8 cellular contexts compared by ENCODE assay signal in the genomic region with DNA sequence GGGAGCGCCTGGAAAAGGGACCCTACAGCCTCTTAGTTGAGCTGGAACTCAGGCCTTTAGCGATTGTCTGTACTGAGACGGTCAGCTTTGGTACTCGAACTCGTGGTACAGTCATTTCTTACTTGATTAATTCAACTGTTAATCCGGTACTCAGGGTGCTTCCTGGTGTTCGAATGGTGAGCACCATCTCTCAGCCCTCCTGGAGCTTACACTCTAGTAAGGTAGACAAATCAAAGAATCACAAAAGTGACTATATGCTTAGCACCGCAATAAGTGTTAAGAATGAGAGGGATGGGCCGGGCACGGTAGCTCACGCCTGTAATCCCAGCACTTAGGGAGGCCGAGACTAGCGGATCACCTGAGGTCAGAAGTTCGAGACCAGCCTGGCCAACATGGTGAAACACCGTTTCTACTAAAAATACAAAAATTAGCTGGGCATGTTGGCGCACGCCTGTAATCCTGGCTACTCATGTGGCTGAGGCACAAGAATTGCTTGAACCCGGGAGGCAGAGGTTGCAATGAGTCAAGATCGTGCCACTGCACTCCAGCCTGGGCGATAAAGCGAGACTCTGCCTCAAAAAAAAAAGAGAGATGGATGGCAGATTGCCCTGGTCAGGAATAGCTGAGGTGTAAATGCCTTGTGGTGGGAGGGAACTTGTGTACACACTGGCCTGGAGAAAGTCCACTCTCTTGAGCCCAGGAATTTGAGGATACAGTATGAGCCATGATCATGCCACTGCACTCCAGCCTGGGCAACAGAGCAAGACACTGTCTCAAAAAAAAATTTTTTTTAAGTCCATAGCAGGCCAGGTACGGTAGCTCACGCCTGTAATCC. TPM values are rescaled to one million over a fixed set of nuclear protein-coding genes. Genes with fewer than 3 reads are reported as not detected.
A peak's percentile ranks its signal among the peaks of the same experiment; 100 is the strongest.
DNase-seq lines count a peak whose midpoint lies in the region; ATAC-seq and TF ChIP-seq lines count a peak whose summit lies in the region.

No MANE protein-coding gene starts in this region.

- H3K4me1 Mint-ChIP-seq in activated CD4-positive, alpha-beta T cell treated with anti-CD3 and anti-CD28 coated beads, Interleukin-2, amount 10 ng/mL, durations not matched to agents 24 days and 14 days: peaks cover 37% of the 10 kb centered on the region

- H3K27me3 ChIP-seq in iPS-15b (ENCODE audit: control insufficient read depth, insufficient read depth, low read length): peaks cover 4% of the 10 kb centered on the region
- H3K27me3 ChIP-seq in stomach: no peaks in the 10 kb centered on the region

- peak overlapping the region; percentile 92 for H3K4me3 Mint-ChIP-seq in activated CD4-positive, alpha-beta T cell treated with anti-CD3 and anti-CD28 coated beads, Interleukin-2, amount 10 ng/mL, durations not matched to agents 24 days and 14 days

- intact Hi-C loops in activated CD4-positive, alpha-beta T cell treated with anti-CD3 and anti-CD28 coated beads, Interleukin-2, amount 10 ng/mL, durations not matched to agents 24 days and 14 days (cut with micrococcal nuclease): loop anchor here (5.0 kb wide), 2 partner anchors 356 to 1011 kb away; partner anchors contain the start of genes GRPEL2, HMGXB3 and TIGD6
- intact Hi-C loops in stomach (cut with DNase I; ENCODE audit: low total_unique reads): no loop called here

- peak overlapping the region; percentile 97 for H3K9ac ChIP-seq in iPS-15b (ENCODE audit: low read depth, low read length)

- no peak for TF ChIP-seq CTCF in WI38 (IDR thresholded peaks at IDR 0.05; ENCODE audit: low read depth, low read length)
- TF ChIP-seq CTCF in stomach (IDR thresholded peaks at IDR 0.05): no peak

- H3K9me3 Mint-ChIP-seq in activated CD4-positive, alpha-beta T cell treated with anti-CD3 and anti-CD28 coated beads, Interleukin-2, amount 10 ng/mL, durations not matched to agents 24 days and 14 days: no peaks in the 10 kb centered on the region

- no peak for DNase-seq in activated CD4-positive, alpha-beta T cell treated with anti-CD3 and anti-CD28 coated beads, Interleukin-2, amount 10 ng/mL, durations not matched to agents 24 days and 14 days
- no peak for DNase-seq in activated CD4-positive, alpha-beta T cell treated with anti-CD3 and anti-CD28 coated beads for 4 hours
- DNase-seq in stomach: no peak
- no peak for DNase-seq in cerebellum (ENCODE audit: low spot score)
- DNase-seq in NCI-H345 (lab: John Stamatoyannopoulos, UW): no peak

- no peak for TF ChIP-seq POLR2A in stomach (IDR thresholded peaks at IDR 0.05)

- no peaks in the 10 kb centered on the region for H3K9me3 ChIP-seq in iPS-15b (ENCODE audit: control insufficient read depth, insufficient read depth, low read length)
- no peaks in the 10 kb centered on the region for H3K9me3 ChIP-seq in stomach

- ATAC-seq in GM21737 (IDR thresholded peaks at IDR 0.05; ENCODE audit: unreplicated experiment): no peak

- H3K36me3 ChIP-seq in iPS-15b (ENCODE audit: control insufficient read depth, insufficient read depth, low read length) (peaks cover 40% of the 10 kb centered on the region), stomach (peaks cover 21 to 36% (median 34%) of the 10 kb centered on the region in 4 donors)

- H3K4me3 ChIP-seq in WI38 (ENCODE audit: low read depth, low read length) (peak overlapping the region; percentile 87), iPS-15b (ENCODE audit: low read depth, low read length) (peak overlapping the region; percentile 90), stomach (peak overlapping the region; percentile 87 to 95 (median 91))

- peak overlapping the region; percentile 93 for H3K27ac Mint-ChIP-seq in activated CD4-positive, alpha-beta T cell treated with anti-CD3 and anti-CD28 coated beads, Interleukin-2, amount 10 ng/mL, durations not matched to agents 24 days and 14 days

- peaks cover 12% of the 10 kb centered on the region for H3K27me3 Mint-ChIP-seq in activated CD4-positive, alpha-beta T cell treated with anti-CD3 and anti-CD28 coated beads, Interleukin-2, amount 10 ng/mL, durations not matched to agents 24 days and 14 days

- H3K4me1 ChIP-seq in iPS-15b (ENCODE audit: control insufficient read depth, insufficient read depth, low read length): peaks cover 3% of the 10 kb centered on the region
- H3K4me1 ChIP-seq in stomach: peaks cover 15 to 35% (median 23%) of the 10 kb centered on the region in 4 donors

- TF ChIP-seq EP300 in stomach (IDR thresholded peaks at IDR 0.05): no peak

- H3K36me3 Mint-ChIP-seq in activated CD4-positive, alpha-beta T cell treated with anti-CD3 and anti-CD28 coated beads, Interleukin-2, amount 10 ng/mL, durations not matched to agents 24 days and 14 days (ENCODE audit: low read depth): peaks cover 29% of the 10 kb centered on the region

- H3K27ac ChIP-seq in stomach: peak overlapping the region in 3 of 5 donors; percentile 76 to 84 (median 83)

- 40 to 50% (median 42%) methylated on average over 22 to 23 of the region's 23 CpGs for WGBS in stomach, 5 donors

RNA-seq across cellular contexts. Expression of gene TCOF1, which starts 1.0 kb away (rescaled TPM):
- 130 and 140 TPM in 2 replicates for total RNA-seq in activated CD4-positive, alpha-beta T cell treated with anti-CD3 and anti-CD28 coated beads, Interleukin-2, amount 10 ng/mL, durations not matched to agents 24 days and 14 days
- total RNA-seq in stomach (10 to 100 TPM; 13.6 to 47.8 (median 36.2) TPM), cerebellum (14.5 TPM)
- polyA plus RNA-seq in stomach: 10 to 100 TPM; 11.7 to 74.1 (median 14.0) TPM

RNA-seq across cellular contexts. Expression of gene CD74, which starts 54.2 kb away (rescaled TPM):
- 322 and 325 TPM in 2 replicates for total RNA-seq in activated CD4-positive, alpha-beta T cell treated with anti-CD3 and anti-CD28 coated beads, Interleukin-2, amount 10 ng/mL, durations not matched to agents 24 days and 14 days
- total RNA-seq in stomach: 1,000 to 10,000 TPM in 1 of 5 donors, 100 to 1,000 TPM in 4; 102 to 1,185 (median 324) TPM
- polyA plus RNA-seq in stomach: 100 to 1,000 TPM; 177 to 883 (median 268) TPM
- total RNA-seq in cerebellum: 11.3 TPM

RNA-seq across cellular contexts. Expression of gene ARSI, which starts 55.8 kb away (rescaled TPM):
- total RNA-seq in activated CD4-positive, alpha-beta T cell treated with anti-CD3 and anti-CD28 coated beads, Interleukin-2, amount 10 ng/mL, durations not matched to agents 24 days and 14 days: not detected in 2 replicates
- total RNA-seq in stomach: 1 to 10 TPM in 3 of 5 donors, not detected in 2; 1.7 to 7.0 (median 2.3) TPM
- under 1 TPM in 2 of 3 donors, not detected in 1; 0.35 to 0.81 TPM for polyA plus RNA-seq in stomach
- 1.4 TPM for total RNA-seq in cerebellum
